ENCODE assay signal across 27 cellular contexts in the genomic region with DNA sequence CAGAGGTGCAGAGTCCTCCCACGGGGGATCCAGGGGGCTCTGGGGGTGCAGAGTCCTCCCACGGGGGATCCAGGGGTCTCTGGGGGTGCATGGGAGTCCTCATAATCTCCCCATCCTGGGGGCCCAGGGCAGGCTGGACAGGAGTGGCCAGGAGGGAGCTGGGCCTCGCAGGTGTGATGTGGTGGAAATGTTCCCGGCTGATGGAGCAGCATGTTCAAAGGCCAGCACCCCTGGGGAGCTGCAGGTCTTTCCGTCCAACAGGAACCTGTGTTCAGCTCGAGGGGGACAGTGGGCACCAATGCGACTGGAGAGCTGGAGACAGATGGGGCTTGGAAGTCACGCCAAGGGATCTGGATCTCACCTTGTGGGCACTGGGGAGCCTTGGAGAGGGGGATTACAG. TPM values are rescaled to one million over a fixed set of nuclear protein-coding genes. Genes with fewer than 3 reads are reported as not detected.
"Had no signal": no experiment of that assay in that cellular context is flagged by ENCODE, and none has a peak within 500 bp of the region (broad histone marks: within the 10 kb centered on the region; RNA-seq: fewer than 3 reads in every experiment).

No MANE protein-coding gene starts in this region.

- H3K4me1 ChIP-seq: Peyer's patch, SJCRH30 had no signal

- DNase-seq: activated CD4-positive, alpha-beta memory T cell treated with anti-CD3 and anti-CD28 coated beads for 36 hours; activated CD4-positive, alpha-beta T cell treated with anti-CD3 and anti-CD28 coated beads, Interleukin-2, amount 10 ng/mL, durations not matched to agents 7 days and 5 days; activated CD4-positive, CD25-positive, alpha-beta regulatory T cell; activated CD8-positive, alpha-beta memory T cell treated with anti-CD3 and anti-CD28 coated beads for 24 hours; activated gamma-delta T cell; activated naive CD4-positive, alpha-beta T cell treated with anti-CD3 and anti-CD28 coated beads for 36 hours; activated T-cell treated with anti-CD3 and anti-CD28 coated beads, Interleukin-2, amount 50 U/mL, for 4 hours; brain microvascular endothelial cell; KBM-7; NCI-H1092; NCI-H1417; NCI-H1694 treated with DMSO at 0.1 percent for 48 hours; NCI-H2029 treated with DMSO at 0.1 percent for 48 hours; NCI-H345; NCI-H510A; NCI-H526 treated with DMSO at 0.1 percent for 48 hours; NCI-H82; NK-92 treated with Interleukin-12 subunit alpha and Interleukin-12 subunit beta, amount 100 ng/mL, for 24 hours; OCI-M1; Peyer's patch; Right ventricle myocardium superior; SJCRH30; T-helper 2 cell; T1000 had no signal

- H3K9me3 ChIP-seq: Peyer's patch, SJCRH30 had no signal

- H3K27ac Mint-ChIP-seq: activated CD4-positive, alpha-beta memory T cell treated with anti-CD3 and anti-CD28 coated beads for 36 hours; activated CD4-positive, alpha-beta T cell treated with anti-CD3 and anti-CD28 coated beads, Interleukin-2, amount 10 ng/mL, durations not matched to agents 7 days and 5 days; activated naive CD4-positive, alpha-beta T cell treated with anti-CD3 and anti-CD28 coated beads for 36 hours; activated naive CD8-positive, alpha-beta T cell had no signal

- H3K9me3 Mint-ChIP-seq: activated CD4-positive, alpha-beta memory T cell treated with anti-CD3 and anti-CD28 coated beads for 36 hours; activated CD4-positive, alpha-beta T cell treated with anti-CD3 and anti-CD28 coated beads, Interleukin-2, amount 10 ng/mL, durations not matched to agents 7 days and 5 days; activated naive CD4-positive, alpha-beta T cell treated with anti-CD3 and anti-CD28 coated beads for 36 hours; activated T-cell treated with anti-CD3 and anti-CD28 coated beads, Interleukin-2, amount 50 U/mL, for 4 hours had no signal

- H3K4me3 Mint-ChIP-seq: activated CD4-positive, alpha-beta memory T cell treated with anti-CD3 and anti-CD28 coated beads for 36 hours; activated CD4-positive, alpha-beta T cell treated with anti-CD3 and anti-CD28 coated beads, Interleukin-2, amount 10 ng/mL, durations not matched to agents 7 days and 5 days; activated naive CD4-positive, alpha-beta T cell treated with anti-CD3 and anti-CD28 coated beads for 36 hours; activated naive CD8-positive, alpha-beta T cell; activated T-cell treated with anti-CD3 and anti-CD28 coated beads, Interleukin-2, amount 50 U/mL, for 4 hours had no signal

- H3K4me1 Mint-ChIP-seq: activated CD4-positive, alpha-beta T cell treated with anti-CD3 and anti-CD28 coated beads, Interleukin-2, amount 10 ng/mL, durations not matched to agents 7 days and 5 days had no signal

- H3K36me3 Mint-ChIP-seq: activated CD4-positive, alpha-beta memory T cell treated with anti-CD3 and anti-CD28 coated beads for 36 hours; activated naive CD8-positive, alpha-beta T cell had no signal

- H3K27ac ChIP-seq: brain microvascular endothelial cell, cardiac muscle cell, Peyer's patch, RWPE1, SJCRH30 had no signal

- H3K36me3 ChIP-seq: brain microvascular endothelial cell, cardiac muscle cell, Peyer's patch, SJCRH30 had no signal

- H3K4me3 ChIP-seq: cardiac muscle cell, Peyer's patch, SJCRH30 had no signal

- H3K27me3 ChIP-seq: cardiac muscle cell, Peyer's patch, SJCRH30 had no signal

RNA-seq across cellular contexts. Expression of a gene that starts 52.3 kb away (rescaled TPM):
- total RNA-seq: activated CD4-positive, alpha-beta memory T cell treated with anti-CD3 and anti-CD28 coated beads for 36 hours; activated CD4-positive, alpha-beta T cell treated with anti-CD3 and anti-CD28 coated beads, Interleukin-2, amount 10 ng/mL, durations not matched to agents 7 days and 5 days; SJCRH30 had no signal
